18 cellular contexts compared by ENCODE assay signal in the genomic region with DNA sequence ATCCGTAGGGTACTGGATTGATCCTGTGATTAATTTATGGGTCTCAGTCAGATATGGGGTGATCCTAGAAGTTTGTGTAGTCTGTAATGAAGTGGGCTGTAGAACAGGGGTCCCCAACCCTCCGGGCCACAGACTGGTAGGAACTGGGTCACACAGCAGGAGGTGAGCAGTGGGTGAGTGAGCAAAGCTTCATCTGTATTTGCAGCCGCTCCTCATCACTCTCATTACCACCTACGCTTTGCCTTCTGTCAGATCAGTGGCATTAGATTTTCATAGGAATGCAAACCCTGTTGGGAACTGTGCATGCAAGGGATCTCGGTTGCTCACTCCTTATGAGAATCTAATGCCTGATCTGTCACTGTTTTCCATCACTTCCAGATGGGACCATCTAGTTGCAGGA.
"Had no signal": no experiment of that assay in that cellular context is flagged by ENCODE, and none has a peak within 500 bp of the region (broad histone marks: within the 10 kb centered on the region; RNA-seq: fewer than 3 reads in every experiment).

No MANE protein-coding gene starts in this region.

- H3K27ac Mint-ChIP-seq: activated CD4-positive, alpha-beta memory T cell treated with anti-CD3 and anti-CD28 coated beads for 36 hours; activated T-helper 1 cell treated with anti-CD3 and anti-CD28 coated beads, Interleukin-12 subunit alpha, Interleukin-12 subunit beta, Interleukin-2, Interleukin-4 antibody, amounts not matched to agents 30 ng/mL and 10 ng/mL and 1 ng/mL, durations not matched to agents 14 hours and 24 hours and 36 hours had no signal

- DNase-seq: activated CD4-positive, alpha-beta memory T cell treated with anti-CD3 and anti-CD28 coated beads for 36 hours; activated naive CD4-positive, alpha-beta T cell; dorsolateral prefrontal cortex; hippocampal formation; left lung; mammary epithelial cell; naive B cell; posterior cingulate gyrus; stimulated activated CD4-positive, alpha-beta T cell treated with anti-CD3 and anti-CD28 coated beads, Interleukin-4, amount 100 ng/mL, for 24 hours; stimulated activated naive CD8-positive, alpha-beta T cell treated with anti-CD3 and anti-CD28 coated beads, Interleukin-15, Interleukin-2, amounts not matched to agents 100 U/mL and 50 U/mL, for 24 hours; T-helper 1 cell; upper lobe of left lung had no signal

- H3K27ac ChIP-seq: dorsolateral prefrontal cortex, right atrium auricular region, SK-N-MC, skin epidermis, VCaP had no signal

- H3K9me3 ChIP-seq: left lung, right atrium auricular region, upper lobe of left lung had no signal

- H3K4me3 Mint-ChIP-seq: activated CD4-positive, alpha-beta memory T cell treated with anti-CD3 and anti-CD28 coated beads for 36 hours; activated T-helper 1 cell treated with anti-CD3 and anti-CD28 coated beads, Interleukin-12 subunit alpha, Interleukin-12 subunit beta, Interleukin-2, Interleukin-4 antibody, amounts not matched to agents 30 ng/mL and 10 ng/mL and 1 ng/mL, durations not matched to agents 14 hours and 24 hours and 36 hours; naive B cell had no signal

- H3K9me3 Mint-ChIP-seq: activated CD4-positive, alpha-beta memory T cell treated with anti-CD3 and anti-CD28 coated beads for 36 hours; activated T-helper 1 cell treated with anti-CD3 and anti-CD28 coated beads, Interleukin-12 subunit alpha, Interleukin-12 subunit beta, Interleukin-2, Interleukin-4 antibody, amounts not matched to agents 30 ng/mL and 10 ng/mL and 1 ng/mL, durations not matched to agents 14 hours and 24 hours and 36 hours; naive B cell had no signal

- H3K27me3 ChIP-seq: dorsolateral prefrontal cortex, left lung, right atrium auricular region, upper lobe of left lung had no signal

- H3K4me3 ChIP-seq: dorsolateral prefrontal cortex, left lung, right atrium auricular region, SK-N-MC, skin epidermis, upper lobe of left lung had no signal

- ATAC-seq: left lung; stimulated activated naive CD8-positive, alpha-beta T cell treated with anti-CD3 and anti-CD28 coated beads, Interleukin-15, Interleukin-2, amounts not matched to agents 100 U/mL and 50 U/mL, for 24 hours had no signal

- H3K27me3 Mint-ChIP-seq: activated CD4-positive, alpha-beta memory T cell treated with anti-CD3 and anti-CD28 coated beads for 36 hours; naive B cell had no signal

- H3K36me3 ChIP-seq: left lung, right atrium auricular region had no signal

- FAIRE-seq: keratinocyte had no signal
